12 cellular contexts compared by ENCODE assay signal in genomic region chr16:31109622-31110021, GRCh38. TPM values are rescaled to one million over a fixed set of nuclear protein-coding genes. Genes with fewer than 3 reads are reported as not detected.
DNase-seq lines count a peak whose midpoint lies in the region; ATAC-seq and TF ChIP-seq lines count a peak whose summit lies in the region.
"Had no signal": no experiment of that assay in that cellular context is flagged by ENCODE, and none has a peak within 500 bp of the region (broad histone marks: within the 10 kb centered on the region; RNA-seq: fewer than 3 reads in every experiment).

No MANE protein-coding gene starts in this region.

- TF ChIP-seq POLR2A in sigmoid colon (IDR thresholded peaks at IDR 0.05), result no peak

- peaks cover 25% of the 10 kb centered on the region for H3K4me1 ChIP-seq in DND-41 (ENCODE audit: insufficient read depth, low read length)
- H3K4me1 ChIP-seq in sigmoid colon, result peaks cover 0 to 36% (median 27%) of the 10 kb centered on the region in 4 donors

- no peak for TF ChIP-seq EP300 in sigmoid colon (IDR thresholded peaks at IDR 0.05)

- H3K27me3 ChIP-seq in DND-41 (ENCODE audit: insufficient read depth, low read length, poor library complexity), result no peaks in the 10 kb centered on the region
- H3K27me3 ChIP-seq in sigmoid colon, result no peaks in the 10 kb centered on the region

- H3K4me2 ChIP-seq in DND-41 (ENCODE audit: insufficient read depth, low read length), result peak overlapping the region; percentile 87

- ATAC-seq in DND-41 (ENCODE audit: insufficient read depth, low read depth), result no peak
- no peak for ATAC-seq in GM18867 (IDR thresholded peaks at IDR 0.05; ENCODE audit: unreplicated experiment)

- H3K27ac ChIP-seq in DND-41 (ENCODE audit: low read length), result no peak overlapping the region
- peak overlapping the region; percentile 92 for H3K27ac ChIP-seq in RWPE1
- H3K27ac ChIP-seq in sigmoid colon, result peak overlapping the region; percentile 88 to 89 (median 89)

- H3K9me3 ChIP-seq in DND-41 (ENCODE audit: insufficient read depth, low read length, severe bottlenecking), result no peaks in the 10 kb centered on the region
- H3K9me3 ChIP-seq in sigmoid colon, result no peaks in the 10 kb centered on the region
- H3K9me3 ChIP-seq: lower lobe of right lung had no signal

- no peak overlapping the region for H2AFZ ChIP-seq in DND-41 (ENCODE audit: low read depth, low read length)

- H3K79me2 ChIP-seq in DND-41 (ENCODE audit: insufficient read depth, low read length), result peaks cover 19% of the 10 kb centered on the region

- peaks cover 42% of the 10 kb centered on the region for H3K36me3 ChIP-seq in DND-41 (ENCODE audit: insufficient read depth, low read length)
- peaks cover 14 to 38% (median 26%) of the 10 kb centered on the region in 4 donors for H3K36me3 ChIP-seq in sigmoid colon

- POLR2A ChIA-PET in RWPE1 (lab: Yijun Ruan, JAX; ENCODE audit: low non-redundant PET), result no interaction called here

- TF ChIP-seq CTCF in DND-41 (IDR thresholded peaks at IDR 0.05; ENCODE audit: borderline replicate concordance, extremely low read depth, low read length, poor library complexity, severe bottlenecking) (no peak), RWPE1 (conservative IDR thresholded peaks at IDR 0.05; ENCODE audit: low read depth) (no peak), epithelial cell of proximal tubule (conservative IDR thresholded peaks at IDR 0.05; ENCODE audit: low read depth, low read length) (no peak), sigmoid colon (IDR thresholded peaks at IDR 0.05) (no peak)

- intact Hi-C loops in sigmoid colon (cut with DNase I), result loop anchor here (5.0 to 10.0 kb wide), 2 partner anchors 33 to 345 kb away; partner anchors contain the start of gene ARMC5

- H3K4me3 ChIP-seq in DND-41 (ENCODE audit: low read depth in 1 of 2, low read length in 2 of 2) (peak overlapping the region in 1 of 2 experiments; percentile 74; a peak in 2 of 4 replicates), epithelial cell of proximal tubule (ENCODE audit: low read depth, low read length) (peak overlapping the region; percentile 87), sigmoid colon (peak overlapping the region in 2 of 4 donors; percentile 86 to 97)

- no peaks in the 10 kb centered on the region for H4K20me1 ChIP-seq in DND-41 (ENCODE audit: insufficient read depth, low read length)

- DNase-seq in DND-41, result no peak
- no peak for DNase-seq in RWPE1 (ENCODE audit: low spot score)
- no peak for DNase-seq in epithelial cell of proximal tubule (ENCODE audit: low read depth)
- no peak for DNase-seq in sigmoid colon
- DNase-seq in nucleus accumbens (lab: John Stamatoyannopoulos, UW), result no peak
- no peak for DNase-seq in AML-193 (lab: John Stamatoyannopoulos, UW)
- DNase-seq: central memory CD4-positive, alpha-beta T cell; GOT3; lower lobe of right lung; stimulated activated naive CD4-positive, alpha-beta T cell had no signal

- peak overlapping the region; percentile 85; the same call in 1 of the 2 replicates for H3K9ac ChIP-seq in DND-41 (ENCODE audit: low read depth, low read length)

- 88 to 93% methylated on average over 12 of the region's 12 CpGs for WGBS in sigmoid colon, 2 donors

- CTCF ChIA-PET in RWPE1 (lab: Yijun Ruan, JAX), result no interaction called here

RNA-seq across cellular contexts. Expression of gene BCKDK, which starts 1.4 kb away (rescaled TPM):
- 78.2 and 80.3 TPM in 2 replicates for total RNA-seq in epithelial cell of proximal tubule
- total RNA-seq in sigmoid colon, result 10 to 100 TPM; 29.5 to 42.7 (median 33.7) TPM
- 10 to 100 TPM; 21.6 to 33.2 (median 32.1) TPM for polyA plus RNA-seq in sigmoid colon

RNA-seq across cellular contexts. Expression of gene KAT8, which starts 7.8 kb away (rescaled TPM):
- total RNA-seq in epithelial cell of proximal tubule, result 38.3 and 43.7 TPM in 2 replicates
- 10 to 100 TPM; 57.1 to 65.7 (median 62.5) TPM for total RNA-seq in sigmoid colon
- polyA plus RNA-seq in sigmoid colon, result 10 to 100 TPM; 31.2 to 54.0 (median 38.8) TPM

RNA-seq across cellular contexts. Expression of gene VKORC1, which starts 15.0 kb away (rescaled TPM):
- total RNA-seq in epithelial cell of proximal tubule (129 and 214 TPM in 2 replicates), sigmoid colon (100 to 1,000 TPM; 107 to 165 (median 116) TPM)
- polyA plus RNA-seq in sigmoid colon, result 10 to 100 TPM; 30.5 to 66.5 (median 45.6) TPM

RNA-seq across cellular contexts. Expression of gene PRSS53, which starts 20.9 kb away (rescaled TPM):
- total RNA-seq in epithelial cell of proximal tubule (0.58 and 2.2 TPM in 2 replicates), sigmoid colon (1 to 10 TPM; 1.1 to 9.1 (median 2.6) TPM)
- 1 to 10 TPM in 1 of 3 donors, not detected in 2; 2.0 TPM for polyA plus RNA-seq in sigmoid colon

RNA-seq across cellular contexts. Expression of gene PRSS8, which starts 25.9 kb away (rescaled TPM):
- total RNA-seq in epithelial cell of proximal tubule (27.4 and 53.6 TPM in 2 replicates), sigmoid colon (1 to 10 TPM in 2 of 4 donors, under 1 TPM in 1, not detected in 1; 0.16 to 3.2 (median 1.1) TPM)
- polyA plus RNA-seq in sigmoid colon, result 100 to 1,000 TPM in 1 of 3 donors, 10 to 100 TPM in 2; 54.7 to 342 (median 84.4) TPM
- total RNA-seq: frontal cortex had no signal
